Comparison of ENCODE assay signal across 13 cellular contexts in genomic region chr9:94821098-94821930, GRCh38.
DNase-seq lines count a peak whose midpoint lies in the region; ATAC-seq, FAIRE-seq and TF ChIP-seq lines count a peak whose summit lies in the region.
"Had no signal": no experiment of that assay in that cellular context is flagged by ENCODE, and none has a peak within 500 bp of the region (broad histone marks: within the 10 kb centered on the region; RNA-seq: fewer than 3 reads in every experiment).

No MANE protein-coding gene starts in this region.

- TF ChIP-seq CTCF in GM10266 (IDR thresholded peaks at IDR 0.05; ENCODE audit: control insufficient read depth, insufficient read depth, low read depth, missing control alignments) (no peak), GM20000 (IDR thresholded peaks at IDR 0.05; ENCODE audit: extremely low read depth, missing control alignments) (no peak), endothelial cell of umbilical vein (IDR thresholded peaks at IDR 0.05; ENCODE audit: extremely low read depth in 1 of 2, insufficient read depth in 1 of 2, low read depth in 1 of 2, low read length in 2 of 2) (no peak), Peyer's patch (IDR thresholded peaks at IDR 0.05) (no peak)

- H3K36me3 ChIP-seq in endothelial cell of umbilical vein (ENCODE audit: control insufficient read depth in 2 of 2, extremely low read depth in 1 of 2, insufficient read depth in 2 of 2, low read length in 2 of 2), result no peaks in the 10 kb centered on the region
- H3K36me3 ChIP-seq in Peyer's patch, result no peaks in the 10 kb centered on the region

- peak; percentile 12 for FAIRE-seq in endothelial cell of umbilical vein (lab: Jason Lieb, UNC)

- no peaks in the 10 kb centered on the region for H4K20me1 ChIP-seq in endothelial cell of umbilical vein (replicated peaks; ENCODE audit: control insufficient read depth, extremely low read depth, insufficient read depth, low read length)

- CTCF ChIA-PET in endothelial cell of umbilical vein (lab: Charles Lee), result interaction anchor here (1.2 to 2.2 kb wide), 2 partner anchors 40 to 43 kb away, joined by 4 to 6 read pairs; no protein-coding TSS in a partner anchor

- no TSS peak for BruUV-seq in endothelial cell of umbilical vein (replicated peaks; lab: Mats Ljungman, UMichigan)

- peak; percentile 51 for DNase-seq in GM10266 (ENCODE audit: extremely low spot score)
- DNase-seq in GM20000 (ENCODE audit: low spot score), result peak; percentile 50
- no peak for DNase-seq in endothelial cell of umbilical vein (ENCODE audit: low read depth, low spot score)
- DNase-seq in Peyer's patch, result no peak
- no peak for DNase-seq in immature natural killer cell
- no peak for DNase-seq in D341Med (ENCODE audit: low spot score)
- DNase-seq: CD8-positive, alpha-beta T cell; erythroblast; stimulated activated CD4-positive, alpha-beta T cell treated with anti-CD3 and anti-CD28 coated beads, Interleukin-2, amount 100 ng/mL, for 48 hours had no signal

- peaks cover 0 to 2% (median 0%) of the 10 kb centered on the region in 3 donors for H3K27me3 Mint-ChIP-seq in immature natural killer cell (ENCODE audit: low read depth in 3 of 3)

- H3K27me3 ChIP-seq in endothelial cell of umbilical vein (ENCODE audit: control insufficient read depth in 2 of 2, insufficient read depth in 2 of 2, low read length in 2 of 2) (no peaks in the 10 kb centered on the region), Peyer's patch (no peaks in the 10 kb centered on the region)

- H2AFZ ChIP-seq in endothelial cell of umbilical vein (ENCODE audit: low read depth, low read length), result peak overlapping the region; percentile 76

- dilution Hi-C loops in endothelial cell of umbilical vein (cut with MboI; ENCODE audit: extremely low pct_ligation_motif_present, low sequenced_read_pairs), result no loop called here

- H3K4me1 ChIP-seq in endothelial cell of umbilical vein (ENCODE audit: control insufficient read depth, extremely low read depth, insufficient read depth, low read length) (peaks cover 14% of the 10 kb centered on the region), Peyer's patch (no peaks in the 10 kb centered on the region)

- H3K4me1 Mint-ChIP-seq in immature natural killer cell, result peaks cover 2 to 6% of the 10 kb centered on the region in 2 donors

- H3K9me3 ChIP-seq in endothelial cell of umbilical vein (replicated peaks; ENCODE audit: control insufficient read depth, insufficient read depth, low read length), result no peaks in the 10 kb centered on the region
- no peaks in the 10 kb centered on the region for H3K9me3 ChIP-seq in Peyer's patch

- no peaks in the 10 kb centered on the region for H3K9me1 ChIP-seq in endothelial cell of umbilical vein (replicated peaks; ENCODE audit: control insufficient read depth, extremely low read depth, insufficient read depth, low read length)

- peaks cover 5 to 21% (median 12%) of the 10 kb centered on the region in 3 donors for H3K36me3 Mint-ChIP-seq in immature natural killer cell

- intact Hi-C loops in endothelial cell of umbilical vein (cut with micrococcal nuclease), result no loop called here

- POLR2A ChIA-PET in endothelial cell of umbilical vein (lab: Charles Lee), result no interaction called here

- H3K9ac ChIP-seq in endothelial cell of umbilical vein (replicated peaks; ENCODE audit: extremely low read depth, insufficient read depth, low read length), result no peak overlapping the region

- no peaks in the 10 kb centered on the region for H3K9me3 Mint-ChIP-seq in immature natural killer cell
- H3K9me3 Mint-ChIP-seq: CD8-positive, alpha-beta T cell had no signal

- H3K4me3 ChIP-seq in endothelial cell of umbilical vein (replicated peaks in 1 of 3; ENCODE audit: insufficient read depth in 1 of 3, low read depth in 1 of 3, low read length in 3 of 3) (no peak overlapping the region), Peyer's patch (no peak overlapping the region)
- H3K4me3 ChIP-seq: lung, SK-N-MC had no signal

- H3K27ac Mint-ChIP-seq in immature natural killer cell, result peak overlapping the region in 1 of 6 donors; percentile 64
- H3K27ac Mint-ChIP-seq: CD8-positive, alpha-beta T cell had no signal

- TF ChIP-seq POLR2A in endothelial cell of umbilical vein (IDR thresholded peaks at IDR 0.05; ENCODE audit: low read depth, low read length) (no peak), Peyer's patch (IDR thresholded peaks at IDR 0.05) (no peak)

- no peaks in the 10 kb centered on the region for H3K79me2 ChIP-seq in endothelial cell of umbilical vein (ENCODE audit: control insufficient read depth, insufficient read depth, low read length)

- peak overlapping the region; percentile 64 for H3K27ac ChIP-seq in endothelial cell of umbilical vein (ENCODE audit: insufficient read depth, low read depth, low read length)
- H3K27ac ChIP-seq in Peyer's patch, result no peak overlapping the region
- H3K27ac ChIP-seq: SK-N-MC had no signal

- H3K4me2 ChIP-seq in endothelial cell of umbilical vein (ENCODE audit: insufficient read depth, low read length), result no peak overlapping the region

- peak; percentile 68 for ATAC-seq in HG03442 (IDR thresholded peaks at IDR 0.05; ENCODE audit: unreplicated experiment)
- no peak for ATAC-seq in HG02763 (IDR thresholded peaks at IDR 0.05; ENCODE audit: unreplicated experiment)
- ATAC-seq: CD8-positive, alpha-beta T cell had no signal

- no peak overlapping the region for H3K4me3 Mint-ChIP-seq in immature natural killer cell
- H3K4me3 Mint-ChIP-seq: CD8-positive, alpha-beta T cell had no signal

TF ChIP-seq in endothelial cell of umbilical vein, 7 proteins besides CTCF, POLR2A, EP300 and RAD21:
- TF ChIP-seq MAX (IDR thresholded peaks at IDR 0.05; ENCODE audit: insufficient read depth, insufficient read length) (no peak), MYC (IDR thresholded peaks at IDR 0.05; ENCODE audit: low read depth, low read length) (no peak), POLR2AphosphoS5 (IDR thresholded peaks at IDR 0.05; ENCODE audit: insufficient read depth, low read depth, low read length) (no peak), GATA2 (IDR thresholded peaks at IDR 0.05; ENCODE audit: insufficient read depth, insufficient read length, low read depth, low read length) (no peak)

Comparison
In these comparisons a context has a peak if more than half of its experiments do, and no peak if none do; other contexts are left out.
1. DNase-seq: peak in GM10266 (single experiment) and GM20000 (single experiment); none in endothelial cell of umbilical vein (single experiment), Peyer's patch (0 of 3), immature natural killer cell (0 of 3) and D341Med (single experiment).